ENCODE assay signal across 21 cellular contexts in genomic region chr15:70313099-70314017, GRCh38.
"Had no signal": no experiment of that assay in that cellular context is flagged by ENCODE, and none has a peak within 500 bp of the region (broad histone marks: within the 10 kb centered on the region; RNA-seq: fewer than 3 reads in every experiment).

No MANE protein-coding gene starts in this region.

- H3K4me1 ChIP-seq: esophagus squamous epithelium, neural progenitor cell, right atrium auricular region had no signal

- H3K4me1 Mint-ChIP-seq: neural progenitor cell had no signal

- H3K36me3 Mint-ChIP-seq: natural killer cell treated with Interleukin-12 subunit alpha and Interleukin-12 subunit beta and Interleukin-15 and Interleukin-18, amount 100 ng/mL, for 72 hours; neural progenitor cell had no signal

- H3K4me3 Mint-ChIP-seq: mesothelial cell of epicardium; natural killer cell treated with Interleukin-12 subunit alpha and Interleukin-12 subunit beta and Interleukin-15 and Interleukin-18, amount 100 ng/mL, for 72 hours; neural progenitor cell; stimulated activated naive CD8-positive, alpha-beta T cell treated with anti-CD3 and anti-CD28 coated beads, Interleukin-15, Interleukin-2, amounts not matched to agents 100 ng/mL and 50 ng/mL, for 24 hours had no signal

- H3K27me3 ChIP-seq: gastroesophageal sphincter, neural progenitor cell, ovary, right atrium auricular region, testis, tibial nerve had no signal

- H3K36me3 ChIP-seq: esophagus squamous epithelium, gastroesophageal sphincter, neural progenitor cell, ovary, right atrium auricular region, tibial nerve had no signal

- FAIRE-seq: endometrium, small intestine had no signal

- DNase-seq: effector memory CD4-positive, alpha-beta T cell; esophagus squamous epithelium; foreskin fibroblast; glutamatergic neuron; mammary epithelial cell; nucleus accumbens; ovary; small intestine; stimulated activated CD4-positive, alpha-beta T cell treated with anti-CD3 and anti-CD28 coated beads, Interleukin-2, amount 100 ng/mL, for 48 hours; testis had no signal

- H3K27ac ChIP-seq: coronary artery, epithelial cell of prostate, esophagus squamous epithelium, gastroesophageal sphincter, neural progenitor cell, ovary, right atrium auricular region, testis, tibial nerve had no signal

- ATAC-seq: gastroesophageal sphincter; left lobe of liver; natural killer cell treated with Interleukin-12 subunit alpha and Interleukin-12 subunit beta and Interleukin-15 and Interleukin-18, amount 100 ng/mL, for 72 hours had no signal

- H3K9me3 Mint-ChIP-seq: natural killer cell treated with Interleukin-12 subunit alpha and Interleukin-12 subunit beta and Interleukin-15 and Interleukin-18, amount 100 ng/mL, for 72 hours; stimulated activated naive CD8-positive, alpha-beta T cell treated with anti-CD3 and anti-CD28 coated beads, Interleukin-15, Interleukin-2, amounts not matched to agents 100 ng/mL and 50 ng/mL, for 24 hours had no signal

- H3K9ac ChIP-seq: neural progenitor cell had no signal

- H3K27ac Mint-ChIP-seq: mesothelial cell of epicardium; natural killer cell treated with Interleukin-12 subunit alpha and Interleukin-12 subunit beta and Interleukin-15 and Interleukin-18, amount 100 ng/mL, for 72 hours; neural progenitor cell; stimulated activated naive CD8-positive, alpha-beta T cell treated with anti-CD3 and anti-CD28 coated beads, Interleukin-15, Interleukin-2, amounts not matched to agents 100 ng/mL and 50 ng/mL, for 24 hours had no signal

- H3K4me3 ChIP-seq: coronary artery, esophagus squamous epithelium, gastroesophageal sphincter, neural progenitor cell, ovary, right atrium auricular region, testis, tibial nerve had no signal

- H3K4me2 ChIP-seq: neural progenitor cell had no signal
